In the genomic region with DNA sequence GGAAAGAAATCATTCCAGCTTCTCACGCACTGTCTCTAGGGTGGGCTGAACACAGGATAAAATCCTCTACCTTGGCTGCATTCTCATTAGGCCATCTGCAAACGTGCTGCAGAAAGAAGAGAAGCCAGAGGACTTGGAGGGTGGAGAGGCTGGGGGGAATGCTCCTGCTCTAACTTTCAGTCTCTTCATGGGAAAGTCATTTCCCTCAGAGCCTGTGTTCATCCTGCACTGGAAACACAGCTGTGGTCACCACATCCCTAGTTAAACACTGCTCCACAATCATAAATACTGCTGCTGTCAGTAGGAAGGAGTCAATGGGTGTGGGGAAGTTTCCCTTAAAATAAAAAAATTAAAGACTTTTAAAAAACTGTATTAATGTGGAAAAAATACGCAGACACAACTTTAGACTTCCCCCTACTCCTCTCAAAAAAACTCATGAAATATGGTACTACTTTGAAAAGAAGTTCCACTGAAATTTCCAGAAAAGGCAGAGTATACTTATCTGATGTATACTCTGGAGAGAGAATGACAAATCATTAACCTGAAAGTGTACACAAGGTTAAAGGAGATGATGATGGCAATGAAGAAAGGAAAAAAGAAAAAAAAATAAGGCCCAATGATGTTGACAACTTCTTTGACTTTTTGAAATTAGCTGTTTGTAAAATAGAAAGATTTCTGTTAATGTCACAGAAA, we compare ENCODE assay signal across 14 cellular contexts. TPM values are rescaled to one million over a fixed set of nuclear protein-coding genes. Genes with fewer than 3 reads are reported as not detected.
DNase-seq lines count a peak whose midpoint lies in the region; ATAC-seq, FAIRE-seq and TF ChIP-seq lines count a peak whose summit lies in the region.
"Had no signal": no experiment of that assay in that cellular context is flagged by ENCODE, and none has a peak within 500 bp of the region (broad histone marks: within the 10 kb centered on the region; RNA-seq: fewer than 3 reads in every experiment).

No MANE protein-coding gene starts in this region.

- H3K27me3 ChIP-seq in endothelial cell of umbilical vein (ENCODE audit: control insufficient read depth in 2 of 2, insufficient read depth in 2 of 2, low read length in 2 of 2) = no peaks in the 10 kb centered on the region
- H3K27me3 ChIP-seq: MG63, vagina had no signal

- no peak for ATAC-seq in GM18861 (IDR thresholded peaks at IDR 0.05; ENCODE audit: unreplicated experiment)

- H3K9me3 ChIP-seq in endothelial cell of umbilical vein (replicated peaks; ENCODE audit: control insufficient read depth, insufficient read depth, low read length) = no peaks in the 10 kb centered on the region
- H3K9me3 ChIP-seq: MG63, vagina had no signal

- H3K9me3 Mint-ChIP-seq in nephron progenitor cell = no peaks in the 10 kb centered on the region

- H3K36me3 ChIP-seq in endothelial cell of umbilical vein (ENCODE audit: control insufficient read depth in 2 of 2, extremely low read depth in 1 of 2, insufficient read depth in 2 of 2, low read length in 2 of 2) = peaks cover 0 to 3% of the 10 kb centered on the region in 2 experiments
- H3K36me3 ChIP-seq: vagina had no signal

- TF ChIP-seq CTCF in AG10803 (conservative IDR thresholded peaks at IDR 0.05; ENCODE audit: low read length) (no peak), endothelial cell of umbilical vein (IDR thresholded peaks at IDR 0.05; ENCODE audit: extremely low read depth in 1 of 2, insufficient read depth in 1 of 2, low read depth in 1 of 2, low read length in 2 of 2) (no peak), nephron progenitor cell (IDR thresholded peaks at IDR 0.05) (no peak)

- no TSS peak for BruUV-seq in endothelial cell of umbilical vein (replicated peaks; lab: Mats Ljungman, UMichigan)

- peak overlapping the region; percentile 58 for H3K4me3 Mint-ChIP-seq in nephron progenitor cell

- H3K4me1 ChIP-seq in endothelial cell of umbilical vein (ENCODE audit: control insufficient read depth, extremely low read depth, insufficient read depth, low read length) = peaks cover 44% of the 10 kb centered on the region

- DNase-seq in AG10803 (ENCODE audit: low read depth) = peak; percentile 71
- DNase-seq in HT-29 (ENCODE audit: low spot score) = peak; percentile 62
- peak; percentile 90 for DNase-seq in endothelial cell of umbilical vein (ENCODE audit: low read depth, low spot score)
- peak; percentile 28 for DNase-seq in nephron progenitor cell
- DNase-seq in NOMO-1 treated with dmso at 0.1 percent for 144 hours (lab: John Stamatoyannopoulos, UW; ENCODE audit: unreplicated experiment) = no peak
- DNase-seq in AG08395 (ENCODE audit: low spot score) = no peak
- no peak for DNase-seq in kidney glomerular epithelial cell (lab: John Stamatoyannopoulos, UW)
- DNase-seq: activated CD4-positive, alpha-beta T cell treated with anti-CD3 and anti-CD28 coated beads, Interleukin-2, amount 50 U/mL, for 4 hours; MG63; NCI-H2171 treated with DMSO at 0.1 percent for 48 hours; stimulated activated CD4-positive, alpha-beta T cell treated with anti-CD3 and anti-CD28 coated beads, Interleukin-15, amount 100 ng/mL, for 24 hours had no signal

- peak overlapping the region; percentile 93 for H3K27ac Mint-ChIP-seq in nephron progenitor cell

- no peak for TF ChIP-seq POLR2A in endothelial cell of umbilical vein (IDR thresholded peaks at IDR 0.05; ENCODE audit: low read depth, low read length)

- POLR2A ChIA-PET in endothelial cell of umbilical vein (lab: Charles Lee) = interaction anchor here (0.6 kb wide), 1 partner anchor 8 kb away, joined by 3 read pairs; no protein-coding TSS in a partner anchor

- H2AFZ ChIP-seq in endothelial cell of umbilical vein (ENCODE audit: low read depth, low read length) = no peak overlapping the region

- no peaks in the 10 kb centered on the region for H3K27me3 Mint-ChIP-seq in nephron progenitor cell (ENCODE audit: low read depth, poor library complexity)

- CTCF ChIA-PET in endothelial cell of umbilical vein (lab: Charles Lee) = interaction anchor here (0.8 to 1.6 kb wide), 3 partner anchors 8 to 52 kb away, joined by 3 to 4 read pairs (median 3); no protein-coding TSS in a partner anchor

- H4K20me1 ChIP-seq in endothelial cell of umbilical vein (replicated peaks; ENCODE audit: control insufficient read depth, extremely low read depth, insufficient read depth, low read length) = no peaks in the 10 kb centered on the region

- H3K4me2 ChIP-seq in endothelial cell of umbilical vein (ENCODE audit: insufficient read depth, low read length) = peak overlapping the region; percentile 42

- FAIRE-seq in endothelial cell of umbilical vein (lab: Jason Lieb, UNC) = no peak
- FAIRE-seq: bronchial epithelial cell had no signal

- peak overlapping the region; percentile 64 for H3K27ac ChIP-seq in endothelial cell of umbilical vein (ENCODE audit: insufficient read depth, low read depth, low read length)
- H3K27ac ChIP-seq: vagina had no signal

- no peak overlapping the region for H3K4me3 ChIP-seq in AG10803 (ENCODE audit: low read length)
- H3K4me3 ChIP-seq in endothelial cell of umbilical vein (replicated peaks in 1 of 3; ENCODE audit: insufficient read depth in 1 of 3, low read depth in 1 of 3, low read length in 3 of 3) = no peak overlapping the region
- H3K4me3 ChIP-seq: MG63, vagina had no signal

- dilution Hi-C loops in endothelial cell of umbilical vein (cut with MboI; ENCODE audit: extremely low pct_ligation_motif_present, low sequenced_read_pairs) = no loop called here

- peaks cover 7% of the 10 kb centered on the region for H3K79me2 ChIP-seq in endothelial cell of umbilical vein (ENCODE audit: control insufficient read depth, insufficient read depth, low read length)

- intact Hi-C loops in endothelial cell of umbilical vein (cut with micrococcal nuclease) = no loop called here

- peaks cover 93% of the 10 kb centered on the region for H3K4me1 Mint-ChIP-seq in nephron progenitor cell

- peak overlapping the region; percentile 27 for H3K9ac ChIP-seq in endothelial cell of umbilical vein (replicated peaks; ENCODE audit: extremely low read depth, insufficient read depth, low read length)

- H3K36me3 Mint-ChIP-seq in nephron progenitor cell (ENCODE audit: low read depth) = peaks cover 49% of the 10 kb centered on the region

- no peaks in the 10 kb centered on the region for H3K9me1 ChIP-seq in endothelial cell of umbilical vein (replicated peaks; ENCODE audit: control insufficient read depth, extremely low read depth, insufficient read depth, low read length)

TF ChIP-seq in endothelial cell of umbilical vein, 7 proteins besides CTCF, POLR2A, EP300 and RAD21:
- TF ChIP-seq MYC (IDR thresholded peaks at IDR 0.05; ENCODE audit: low read depth, low read length) = no peak
- TF ChIP-seq POLR2AphosphoS5 (IDR thresholded peaks at IDR 0.05; ENCODE audit: insufficient read depth, low read depth, low read length) = no peak
- TF ChIP-seq, protein P1, sequence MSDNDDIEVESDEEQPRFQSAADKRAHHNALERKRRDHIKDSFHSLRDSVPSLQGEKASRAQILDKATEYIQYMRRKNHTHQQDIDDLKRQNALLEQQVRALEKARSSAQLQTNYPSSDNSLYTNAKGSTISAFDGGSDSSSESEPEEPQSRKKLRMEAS (IDR thresholded peaks at IDR 0.05; ENCODE audit: insufficient read depth, insufficient read length) = no peak
- TF ChIP-seq EZH2 (IDR thresholded peaks at IDR 0.05; ENCODE audit: borderline replicate concordance, low read depth, low read length, severe bottlenecking) = no peak
- no peak for TF ChIP-seq JUN (IDR thresholded peaks at IDR 0.05; ENCODE audit: borderline replicate concordance, insufficient read depth, insufficient read length, low read depth)
- no peak for TF ChIP-seq GATA2 (IDR thresholded peaks at IDR 0.05; ENCODE audit: insufficient read depth, insufficient read length, low read depth, low read length)
- no peak for TF ChIP-seq FOS (IDR thresholded peaks at IDR 0.05; ENCODE audit: borderline replicate concordance, insufficient read depth, low read length)

RNA-seq across cellular contexts. Expression of a gene that starts 46.8 kb away (rescaled TPM):
- total RNA-seq in HT-29 (2014; rRNA removed; shearing (Covaris generic)) = 11.7 and 18.9 TPM in 2 replicates
- 26.8 and 36.3 TPM in 2 replicates for total RNA-seq in endothelial cell of umbilical vein
- polyA plus RNA-seq in endothelial cell of umbilical vein = 9.3 and 9.6 TPM in 2 replicates
- polyA plus RNA-seq in endothelial cell of umbilical vein (2011; cell fraction: cytosol; rRNA removed) = 8.1 and 9.5 TPM in 2 replicates
- 19.9 and 20.5 TPM in 2 replicates for polyA plus RNA-seq in endothelial cell of umbilical vein (2011; cell fraction: nucleus; rRNA removed)
- 34.9 and 35.2 TPM in 2 replicates for polyA plus RNA-seq in endothelial cell of umbilical vein (2012)
- 29.7 and 34.7 TPM in 2 replicates for polyA minus RNA-seq in endothelial cell of umbilical vein
- 2.4 TPM for polyA minus RNA-seq in endothelial cell of umbilical vein (2011; cell fraction: cytosol; rRNA and poly(A)+ RNA removed)
- polyA minus RNA-seq in endothelial cell of umbilical vein (2011; cell fraction: nucleus; rRNA and poly(A)+ RNA removed) = 46.8 and 57.6 TPM in 2 replicates

Comparison
In these comparisons a context has a peak if more than half of its experiments do, and no peak if none do; other contexts are left out.
1. DNase-seq: peak in AG10803 (single experiment), HT-29 (single experiment), endothelial cell of umbilical vein (single experiment) and nephron progenitor cell (single experiment); none in NOMO-1 treated with dmso at 0.1 percent for 144 hours (single experiment), AG08395 (single experiment) and kidney glomerular epithelial cell (single experiment).